ENCODE assay signal across 17 cellular contexts in the genomic region with DNA sequence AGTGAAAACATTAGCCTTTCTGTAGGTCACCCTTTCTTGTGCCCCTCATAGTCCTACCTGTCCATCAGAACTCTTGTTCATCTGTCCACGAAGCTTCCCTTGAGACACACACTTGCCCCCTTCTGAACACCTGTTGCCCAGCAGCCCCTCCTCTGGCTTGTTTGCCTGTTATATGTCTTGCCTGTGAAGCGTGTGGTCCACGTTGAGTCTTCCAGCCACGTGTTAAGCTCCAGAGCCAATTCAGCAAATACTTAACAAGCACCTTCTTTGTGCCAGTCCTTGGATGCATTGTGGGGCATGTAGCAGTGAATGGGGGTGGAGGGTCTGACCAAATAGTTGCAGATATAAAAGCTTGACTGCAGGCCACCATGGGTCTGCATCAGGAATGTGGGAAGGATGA.
DNase-seq lines count a peak whose midpoint lies in the region; ATAC-seq and TF ChIP-seq lines count a peak whose summit lies in the region.
"Had no signal": no experiment of that assay in that cellular context is flagged by ENCODE, and none has a peak within 500 bp of the region (broad histone marks: within the 10 kb centered on the region; RNA-seq: fewer than 3 reads in every experiment).

No MANE protein-coding gene starts in this region.

- CTCF ChIA-PET in activated CD8-positive, alpha-beta memory T cell treated with anti-CD3 and anti-CD28 coated beads, Interleukin-2, amount 10 ng/mL, durations not matched to agents 7 days and 5 days (lab: Charles Lee): no interaction called here

- H3K36me3 Mint-ChIP-seq in dendritic cell treated with granulocyte-macrophage colony-stimulating factor and Interleukin-4, amounts not matched to agents 40 ng/mL and 50 ng/mL, for 4 days (ENCODE audit: low read depth): peaks cover 28% of the 10 kb centered on the region
- peaks cover 5% of the 10 kb centered on the region for H3K36me3 Mint-ChIP-seq in activated CD8-positive, alpha-beta memory T cell treated with anti-CD3 and anti-CD28 coated beads, Interleukin-2, amount 10 ng/mL, durations not matched to agents 7 days and 5 days

- TF ChIP-seq POLR2A in esophagus muscularis mucosa (IDR thresholded peaks at IDR 0.05; ENCODE audit: low read depth): no peak

- DNase-seq in cardiac septum (ENCODE audit: low spot score) (peak; percentile 53), right cardiac atrium (no peak), SJCRH30 (peak; percentile 69 to 84), esophagus muscularis mucosa (ENCODE audit: extremely low spot score) (no peak)
- DNase-seq in central memory CD4-positive, alpha-beta T cell: no peak
- DNase-seq in activated CD8-positive, alpha-beta memory T cell treated with anti-CD3 and anti-CD28 coated beads, Interleukin-2, amount 10 ng/mL, durations not matched to agents 7 days and 5 days: no peak
- DNase-seq: COR-L47, KG1, NCI-H1105 treated with DMSO at 0.1 percent for 48 hours, NCI-H2081, NCI-H2171, NCI-H524 treated with DMSO at 0.1 percent for 48 hours, Right ventricle myocardium superior, SK-N-SH had no signal

- H3K36me3 ChIP-seq in SJCRH30: peaks cover 11% of the 10 kb centered on the region; the same call in 1 of the 2 replicates
- H3K36me3 ChIP-seq in esophagus muscularis mucosa: peaks cover 0 to 16% (median 0%) of the 10 kb centered on the region in 4 donors

- H3K27ac ChIP-seq in right cardiac atrium (ENCODE audit: low read length) (no peak overlapping the region), SJCRH30 (peak overlapping the region; percentile 49; the same call in 1 of the 2 replicates), esophagus muscularis mucosa (replicated peaks in 1 of 4) (no peak overlapping the region)
- H3K27ac ChIP-seq: HL-60 had no signal

- peak overlapping the region; percentile 30 for H3K27ac Mint-ChIP-seq in dendritic cell treated with granulocyte-macrophage colony-stimulating factor and Interleukin-4, amounts not matched to agents 40 ng/mL and 50 ng/mL, for 4 days
- no peak overlapping the region for H3K27ac Mint-ChIP-seq in activated CD8-positive, alpha-beta memory T cell treated with anti-CD3 and anti-CD28 coated beads, Interleukin-2, amount 10 ng/mL, durations not matched to agents 7 days and 5 days

- H3K9me3 ChIP-seq in right cardiac atrium (ENCODE audit: control insufficient read depth, low read length) (no peaks in the 10 kb centered on the region), SJCRH30 (replicated peaks) (no peaks in the 10 kb centered on the region), esophagus muscularis mucosa (no peaks in the 10 kb centered on the region)
- H3K9me3 ChIP-seq: SK-N-SH had no signal

- peaks cover 14% of the 10 kb centered on the region for H3K4me1 Mint-ChIP-seq in dendritic cell treated with granulocyte-macrophage colony-stimulating factor and Interleukin-4, amounts not matched to agents 40 ng/mL and 50 ng/mL, for 4 days (ENCODE audit: low read depth)
- no peaks in the 10 kb centered on the region for H3K4me1 Mint-ChIP-seq in activated CD8-positive, alpha-beta memory T cell treated with anti-CD3 and anti-CD28 coated beads, Interleukin-2, amount 10 ng/mL, durations not matched to agents 7 days and 5 days

- ATAC-seq in right cardiac atrium: no peak
- ATAC-seq in activated CD8-positive, alpha-beta memory T cell treated with anti-CD3 and anti-CD28 coated beads, Interleukin-2, amount 10 ng/mL, durations not matched to agents 7 days and 5 days: no peak

- no peaks in the 10 kb centered on the region for H3K9me3 Mint-ChIP-seq in dendritic cell treated with granulocyte-macrophage colony-stimulating factor and Interleukin-4, amounts not matched to agents 40 ng/mL and 50 ng/mL, for 4 days
- no peaks in the 10 kb centered on the region for H3K9me3 Mint-ChIP-seq in activated CD8-positive, alpha-beta memory T cell treated with anti-CD3 and anti-CD28 coated beads, Interleukin-2, amount 10 ng/mL, durations not matched to agents 7 days and 5 days (ENCODE audit: low read depth)
- H3K9me3 Mint-ChIP-seq: CD14-positive monocyte had no signal

- H3K4me1 ChIP-seq in right cardiac atrium (ENCODE audit: control insufficient read depth, insufficient read depth, low read length) (peaks cover 11% of the 10 kb centered on the region), SJCRH30 (peaks cover 23% of the 10 kb centered on the region), esophagus muscularis mucosa (peaks cover 10 to 36% (median 20%) of the 10 kb centered on the region in 4 donors)

- TF ChIP-seq EP300 in esophagus muscularis mucosa (IDR thresholded peaks at IDR 0.05): no peak

- 77% methylated on average over 4 of the region's 4 CpGs for WGBS in right cardiac atrium
- 86% methylated on average over 4 of the region's 4 CpGs for WGBS in esophagus muscularis mucosa

- intact Hi-C loops in cardiac septum (cut with DNase I): no loop called here
- intact Hi-C loops in right cardiac atrium (cut with DNase I): loop anchor here in 2 of 4 donors (10.0 kb wide), 1 partner anchor 68 kb away; the partner anchor contains the start of gene MAN1C1 (in 2 of the 2)
- intact Hi-C loops in dendritic cell treated with granulocyte-macrophage colony-stimulating factor and Interleukin-4, amounts not matched to agents 40 ng/mL and 50 ng/mL, for 4 days (cut with micrococcal nuclease): no loop called here
- intact Hi-C loops in esophagus muscularis mucosa (cut with DNase I): no loop called here

- H3K27me3 Mint-ChIP-seq in dendritic cell treated with granulocyte-macrophage colony-stimulating factor and Interleukin-4, amounts not matched to agents 40 ng/mL and 50 ng/mL, for 4 days: no peaks in the 10 kb centered on the region
- H3K27me3 Mint-ChIP-seq in activated CD8-positive, alpha-beta memory T cell treated with anti-CD3 and anti-CD28 coated beads, Interleukin-2, amount 10 ng/mL, durations not matched to agents 7 days and 5 days: peaks cover 75% of the 10 kb centered on the region

- no peak overlapping the region for H3K4me3 Mint-ChIP-seq in dendritic cell treated with granulocyte-macrophage colony-stimulating factor and Interleukin-4, amounts not matched to agents 40 ng/mL and 50 ng/mL, for 4 days
- H3K4me3 Mint-ChIP-seq in activated CD8-positive, alpha-beta memory T cell treated with anti-CD3 and anti-CD28 coated beads, Interleukin-2, amount 10 ng/mL, durations not matched to agents 7 days and 5 days: no peak overlapping the region
- H3K4me3 Mint-ChIP-seq: CD14-positive monocyte had no signal

- no peak for TF ChIP-seq CTCF in esophagus muscularis mucosa (IDR thresholded peaks at IDR 0.05)

- H3K4me3 ChIP-seq in right cardiac atrium (ENCODE audit: low read length) (no peak overlapping the region), SJCRH30 (no peak overlapping the region), esophagus muscularis mucosa (no peak overlapping the region)

- no peaks in the 10 kb centered on the region for H3K27me3 ChIP-seq in right cardiac atrium (ENCODE audit: control insufficient read depth, insufficient read depth)
- H3K27me3 ChIP-seq in SJCRH30: no peaks in the 10 kb centered on the region
- H3K27me3 ChIP-seq in esophagus muscularis mucosa: no peaks in the 10 kb centered on the region

Comparison
In these comparisons a context has a peak if more than half of its experiments do, and no peak if none do; other contexts are left out.
1. DNase-seq: peak in cardiac septum (single experiment) and SJCRH30 (2 of 2); none in right cardiac atrium (0 of 3), esophagus muscularis mucosa (single experiment), central memory CD4-positive, alpha-beta T cell (single experiment) and activated CD8-positive, alpha-beta memory T cell treated with anti-CD3 and anti-CD28 coated beads, Interleukin-2, amount 10 ng/mL, durations not matched to agents 7 days and 5 days (single experiment).